In the genomic region with DNA sequence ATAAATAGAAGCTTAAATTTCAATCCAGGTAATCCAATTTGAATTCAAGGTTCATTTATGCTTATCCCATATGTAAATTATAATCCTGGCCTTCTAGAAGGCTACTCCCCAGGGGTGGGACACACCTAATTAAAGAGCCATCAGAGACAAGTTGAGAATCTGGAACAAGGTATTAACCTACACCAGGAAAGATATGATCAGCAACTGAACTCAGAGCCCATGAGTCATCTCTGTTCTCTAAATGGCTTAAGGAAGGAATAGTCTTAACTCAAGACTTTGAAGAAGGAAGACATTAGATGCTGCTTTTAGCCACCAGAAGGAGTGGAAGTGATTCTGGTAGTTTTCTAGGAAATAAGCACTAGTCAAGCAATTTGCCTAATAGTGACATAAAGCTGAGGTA, we compare ENCODE assay signal across 15 cellular contexts.
"Had no signal": no experiment of that assay in that cellular context is flagged by ENCODE, and none has a peak within 500 bp of the region (broad histone marks: within the 10 kb centered on the region; RNA-seq: fewer than 3 reads in every experiment).

No MANE protein-coding gene starts in this region.

- H3K9me3 ChIP-seq: ascending aorta, heart right ventricle, left lung, prostate gland had no signal

- H3K36me3 ChIP-seq: ascending aorta, left lung, prostate gland had no signal

- H3K27ac ChIP-seq: ascending aorta, cardiac muscle cell, heart right ventricle, left lung, prostate gland had no signal

- ATAC-seq: heart right ventricle, left lung had no signal

- H3K4me1 ChIP-seq: ascending aorta, heart right ventricle, left lung, prostate gland had no signal

- H3K27me3 ChIP-seq: ascending aorta, cardiac muscle cell, heart right ventricle, left lung had no signal

- H3K4me3 ChIP-seq: ascending aorta, cardiac muscle cell, heart right ventricle, left lung, prostate gland had no signal

- DNase-seq: activated CD4-positive, alpha-beta T cell treated with anti-CD3 and anti-CD28 coated beads, Interleukin-2, amount 50 U/mL, for 1 hour; activated CD4-positive, CD25-positive, alpha-beta regulatory T cell; activated gamma-delta T cell; activated naive CD8-positive, alpha-beta T cell treated with anti-CD3 and anti-CD28 coated beads, Interleukin-2, amount 10 ng/mL, durations not matched to agents 7 days and 5 days; activated T-cell treated with anti-CD3 and anti-CD28 coated beads, Interleukin-2, amount 50 U/mL, for 24 hours; heart right ventricle; islet precursor cell; left lung; mesenchymal stem cell; nephron progenitor cell; stimulated activated CD4-positive, alpha-beta T cell treated with anti-CD3 and anti-CD28 coated beads, Interleukin-2, amount 100 ng/mL, for 48 hours; stimulated activated naive CD4-positive, alpha-beta T cell treated with Interleukin-2 at 50 U/mL for 16 hours had no signal
